In genomic region chr10:98446121-98446655, GRCh38 we compare ENCODE assay signal across 7 cellular contexts. TPM values are rescaled to one million over a fixed set of nuclear protein-coding genes. Genes with fewer than 3 reads are reported as not detected.
DNase-seq lines count a peak whose midpoint lies in the region; ATAC-seq, FAIRE-seq and TF ChIP-seq lines count a peak whose summit lies in the region.

No MANE protein-coding gene starts in this region.

- peak overlapping the region; percentile 90 for H3K4me3 Mint-ChIP-seq in activated naive CD8-positive, alpha-beta T cell treated with anti-CD3 and anti-CD28 coated beads for 36 hours

- H3K9me3 Mint-ChIP-seq in activated naive CD8-positive, alpha-beta T cell treated with anti-CD3 and anti-CD28 coated beads for 36 hours, result no peaks in the 10 kb centered on the region

- WGBS in heart right ventricle, 2 donors, result 4 to 5% methylated on average over 28 of the region's 28 CpGs

- peaks cover 26% of the 10 kb centered on the region for H3K36me3 Mint-ChIP-seq in activated naive CD8-positive, alpha-beta T cell treated with anti-CD3 and anti-CD28 coated beads for 36 hours

- H3K4me1 ChIP-seq in heart right ventricle, result peaks cover 0 to 23% (median 6%) of the 10 kb centered on the region in 9 donors

- H3K27ac ChIP-seq in heart right ventricle, result peak overlapping the region; percentile 70 to 93 (median 89)

- TF ChIP-seq CTCF in heart right ventricle (IDR thresholded peaks at IDR 0.05), result no peak

- ATAC-seq in HG02588 (IDR thresholded peaks at IDR 0.05; ENCODE audit: unreplicated experiment) (peak; percentile 21), heart right ventricle (peak; percentile 37 to 68 (median 58))

- H3K4me1 Mint-ChIP-seq in activated naive CD8-positive, alpha-beta T cell treated with anti-CD3 and anti-CD28 coated beads for 36 hours, result peaks cover 42% of the 10 kb centered on the region

- H3K27me3 ChIP-seq in heart right ventricle, result peaks cover 0 to 4% (median 0%) of the 10 kb centered on the region in 7 donors

- DNase-seq in GM18507 (ENCODE audit: extremely low spot score, insufficient read length, low read depth) (no peak), NAMALWA (ENCODE audit: low spot score) (peak; percentile 50), heart right ventricle (peak in 1 of 2 donors; percentile 47), posterior cingulate gyrus (peak in 8 of 10 donors; percentile 31 to 88 (median 42)), amniotic stem cell (lab: John Stamatoyannopoulos, UW) (no peak)
- DNase-seq in activated naive CD8-positive, alpha-beta T cell treated with anti-CD3 and anti-CD28 coated beads for 36 hours, result peak; percentile 47

- peaks cover 0 to 43% (median 2%) of the 10 kb centered on the region in 9 donors for H3K36me3 ChIP-seq in heart right ventricle

- H3K27me3 Mint-ChIP-seq in activated naive CD8-positive, alpha-beta T cell treated with anti-CD3 and anti-CD28 coated beads for 36 hours, result peaks cover 4% of the 10 kb centered on the region

- peak overlapping the region; percentile 53 to 86 (median 70) for H3K4me3 ChIP-seq in heart right ventricle

- H3K27ac Mint-ChIP-seq in activated naive CD8-positive, alpha-beta T cell treated with anti-CD3 and anti-CD28 coated beads for 36 hours, result peak overlapping the region; percentile 90

- intact Hi-C loops in heart right ventricle (cut with DNase I) (loop anchor here in 1 of 10 donors (1.0 kb wide), 1 partner anchor 32 kb away; no protein-coding TSS in a partner anchor), posterior cingulate gyrus (cut with DNase I) (no loop called here)

- H3K9me3 ChIP-seq in heart right ventricle, result no peaks in the 10 kb centered on the region

- peak; percentile 78 for FAIRE-seq in GM18507 (lab: Jason Lieb, UNC)

RNA-seq across cellular contexts. Expression of gene HPS1, which starts 0.5 kb away (rescaled TPM):
- 10 to 100 TPM; 44.7 to 46.6 TPM for total RNA-seq in activated naive CD8-positive, alpha-beta T cell treated with anti-CD3 and anti-CD28 coated beads for 36 hours
- 10 to 100 TPM; 21.2 to 54.3 (median 33.4) TPM for total RNA-seq in heart right ventricle
- 10 to 100 TPM; 26.9 to 39.4 TPM for polyA plus RNA-seq in heart right ventricle

RNA-seq across cellular contexts. Expression of gene PYROXD2, which starts 31.2 kb away (rescaled TPM):
- total RNA-seq in activated naive CD8-positive, alpha-beta T cell treated with anti-CD3 and anti-CD28 coated beads for 36 hours, result 1 to 10 TPM; 2.8 to 3.9 TPM
- 10 to 100 TPM in 9 of 10 donors, 1 to 10 TPM in 1; 9.0 to 18.8 (median 13.9) TPM for total RNA-seq in heart right ventricle
- polyA plus RNA-seq in heart right ventricle, result 10 to 100 TPM in 1 of 2 donors, 1 to 10 TPM in 1; 3.1 to 31.2 TPM

Comparison
In these comparisons a context has a peak if more than half of its experiments do, and no peak if none do; other contexts are left out.
1. DNase-seq: peak in NAMALWA (single experiment), activated naive CD8-positive, alpha-beta T cell treated with anti-CD3 and anti-CD28 coated beads for 36 hours (single experiment) and posterior cingulate gyrus (8 of 10); none in GM18507 (single experiment) and amniotic stem cell (single experiment).